Comparison of ENCODE assay signal across 8 cellular contexts in the genomic region with DNA sequence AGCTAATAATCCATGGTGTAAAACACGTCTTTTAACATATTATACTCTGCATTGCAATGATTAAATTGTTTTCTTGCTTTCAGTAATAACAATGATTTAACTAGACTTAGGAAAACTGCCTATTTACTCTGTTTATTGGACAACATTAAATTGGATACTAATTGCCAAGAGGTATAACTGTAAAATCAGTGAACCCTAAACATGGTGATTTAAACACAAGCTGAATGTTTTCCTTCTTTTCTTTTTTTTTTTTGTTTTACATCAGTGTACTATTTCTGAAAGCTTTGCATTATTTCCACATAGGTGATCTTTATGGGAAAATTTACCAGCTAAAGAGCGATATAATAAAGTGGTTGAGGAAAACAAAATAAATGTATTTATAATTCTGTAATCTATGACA.
"Had no signal": no experiment of that assay in that cellular context is flagged by ENCODE, and none has a peak within 500 bp of the region (broad histone marks: within the 10 kb centered on the region; RNA-seq: fewer than 3 reads in every experiment).

No MANE protein-coding gene starts in this region.

- DNase-seq: IMR-90, Karpas-422, KBM-7, KG1 had no signal

- H3K27ac ChIP-seq: HL-60, KMS-11 had no signal

- ATAC-seq: HepG2, K562 had no signal

- H3K4me3 ChIP-seq: K562 had no signal
